In the genomic region with DNA sequence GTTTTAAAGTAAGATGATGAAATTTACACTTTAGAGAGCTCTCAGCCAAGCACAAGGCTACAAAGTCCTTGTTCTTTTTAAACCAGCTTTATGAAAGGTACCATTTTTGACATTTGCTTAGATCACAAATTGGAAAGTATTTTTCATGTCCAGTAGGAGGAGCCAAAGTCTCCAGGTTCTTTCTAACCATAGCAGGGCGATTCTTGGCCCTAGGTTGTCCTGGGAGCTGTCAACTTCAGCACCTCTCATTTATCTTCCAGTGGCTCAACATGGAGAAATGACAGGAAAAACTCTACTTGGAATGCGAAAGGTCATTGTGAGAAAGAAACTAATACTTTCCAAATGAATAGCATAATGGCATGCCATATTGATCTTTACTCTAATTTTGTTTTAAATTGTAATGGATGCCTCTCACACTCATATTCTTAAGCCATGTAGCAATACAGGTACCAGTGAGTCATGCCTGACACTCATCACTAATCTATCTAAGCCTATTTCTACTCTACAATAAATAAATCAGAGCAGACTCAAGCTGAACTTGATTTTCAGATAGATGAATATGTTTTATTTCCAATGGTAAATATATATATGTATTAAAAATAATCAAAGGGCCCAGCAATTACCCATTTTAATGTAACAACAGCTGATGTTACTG, we compare ENCODE assay signal across 10 cellular contexts.
DNase-seq lines count a peak whose midpoint lies in the region; ATAC-seq and TF ChIP-seq lines count a peak whose summit lies in the region.
"Had no signal": no experiment of that assay in that cellular context is flagged by ENCODE, and none has a peak within 500 bp of the region (broad histone marks: within the 10 kb centered on the region; RNA-seq: fewer than 3 reads in every experiment).

No MANE protein-coding gene starts in this region.

- intact Hi-C loops in dorsolateral prefrontal cortex (cut with DNase I): loop anchor here in 1 of 2 donors (5.0 kb wide), 1 partner anchor 556 kb away; no protein-coding TSS in a partner anchor
- intact Hi-C loops in Right ventricle myocardium inferior (cut with DNase I): no loop called here

- H3K36me3 Mint-ChIP-seq in osteocyte (ENCODE audit: unreplicated experiment): no peaks in the 10 kb centered on the region

- DNase-seq in DMS153 treated with DMSO at 0.1 percent for 48 hours (lab: John Stamatoyannopoulos, UW; ENCODE audit: unreplicated experiment) (peak; percentile 24), DMS153 (lab: John Stamatoyannopoulos, UW) (no peak), NCI-H2227 treated with DMSO at 0.1 percent for 48 hours (lab: John Stamatoyannopoulos, UW) (peak; percentile 55), dorsolateral prefrontal cortex (peak in 1 of 10 donors; percentile 35), osteocyte (ENCODE audit: extremely low spot score, unreplicated experiment) (no peak), Right ventricle myocardium inferior (ENCODE audit: missing footprints) (no peak), glomerular visceral epithelial cell (ENCODE audit: extremely low spot score) (no peak)
- DNase-seq in activated CD4-positive, alpha-beta T cell treated with anti-CD3 and anti-CD28 coated beads, Interleukin-2, amount 50 U/mL, for 1 hour: no peak
- DNase-seq: sigmoid colon had no signal

- H3K9me3 Mint-ChIP-seq in osteocyte (ENCODE audit: unreplicated experiment): peaks cover 22% of the 10 kb centered on the region

- no peak for ATAC-seq in Right ventricle myocardium inferior

- H3K27ac ChIP-seq in dorsolateral prefrontal cortex: no peak overlapping the region
- H3K27ac ChIP-seq: sigmoid colon had no signal

- no peak overlapping the region for H3K4me3 Mint-ChIP-seq in osteocyte (ENCODE audit: unreplicated experiment)
- H3K4me3 Mint-ChIP-seq: IgD-negative memory B cell had no signal

- H3K27me3 ChIP-seq in dorsolateral prefrontal cortex: peaks cover 0 to 52% (median 24%) of the 10 kb centered on the region in 45 donors

- peak in 52 of 56 donors; percentile 9 to 55 (median 41) for TF ChIP-seq CTCF in dorsolateral prefrontal cortex (IDR thresholded peaks at IDR 0.05 in 54 of 56, conservative IDR thresholded peaks at IDR 0.05 in 2 of 56; ENCODE audit: low read depth in 1 of 56, partially characterized antibody in 56 of 56)
- peak; percentile 21 for TF ChIP-seq CTCF in osteocyte (IDR thresholded peaks at IDR 0.05)

- H3K27ac Mint-ChIP-seq in osteocyte (ENCODE audit: unreplicated experiment): no peak overlapping the region
- H3K27ac Mint-ChIP-seq: IgD-negative memory B cell had no signal

- H3K4me3 ChIP-seq in dorsolateral prefrontal cortex: no peak overlapping the region
- H3K4me3 ChIP-seq: sigmoid colon had no signal

- peaks cover 6% of the 10 kb centered on the region for H3K27me3 Mint-ChIP-seq in osteocyte (ENCODE audit: unreplicated experiment)

- H3K4me1 Mint-ChIP-seq in osteocyte (ENCODE audit: unreplicated experiment): no peaks in the 10 kb centered on the region

Comparison
In these comparisons a context has a peak if more than half of its experiments do, and no peak if none do; other contexts are left out.
1. DNase-seq: peak in DMS153 treated with DMSO at 0.1 percent for 48 hours (single experiment) and NCI-H2227 treated with DMSO at 0.1 percent for 48 hours (single experiment); none in DMS153 (single experiment), osteocyte (single experiment), activated CD4-positive, alpha-beta T cell treated with anti-CD3 and anti-CD28 coated beads, Interleukin-2, amount 50 U/mL, for 1 hour (single experiment), Right ventricle myocardium inferior (single experiment) and glomerular visceral epithelial cell (single experiment).